Comparison of ENCODE assay signal across 23 cellular contexts in the genomic region with DNA sequence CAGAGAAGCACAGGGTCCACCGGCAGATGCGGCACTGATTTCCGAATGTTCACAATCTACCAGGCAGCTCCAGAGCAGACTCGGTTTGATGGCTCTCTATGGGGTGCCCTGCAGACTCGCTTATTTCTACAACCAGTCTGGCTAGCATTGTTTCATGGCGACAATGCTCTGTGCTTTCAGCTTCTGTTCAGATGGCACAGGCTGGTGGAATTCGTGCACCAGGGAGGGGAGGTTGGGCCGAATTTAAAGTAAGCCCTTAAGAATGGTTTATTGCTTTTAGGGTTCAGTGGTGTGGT. TPM values are rescaled to one million over a fixed set of nuclear protein-coding genes. Genes with fewer than 3 reads are reported as not detected.
DNase-seq lines count a peak whose midpoint lies in the region; ATAC-seq and TF ChIP-seq lines count a peak whose summit lies in the region.
"Had no signal": no experiment of that assay in that cellular context is flagged by ENCODE, and none has a peak within 500 bp of the region (broad histone marks: within the 10 kb centered on the region; RNA-seq: fewer than 3 reads in every experiment).

No MANE protein-coding gene starts in this region.

- H3K4me1 ChIP-seq in heart right ventricle, result no peaks in the 10 kb centered on the region
- H3K4me1 ChIP-seq: Caco-2, HAP-1 had no signal

- 83 to 86% methylated on average over 8 of the region's 8 CpGs for WGBS in heart right ventricle, 2 donors

- ATAC-seq in GM21529 (IDR thresholded peaks at IDR 0.05; ENCODE audit: unreplicated experiment), result no peak
- no peak for ATAC-seq in HG03139 (IDR thresholded peaks at IDR 0.05; ENCODE audit: unreplicated experiment)
- no peak for ATAC-seq in heart right ventricle

- H3K27me3 ChIP-seq in dorsolateral prefrontal cortex (peaks cover 0 to 88% (median 17%) of the 10 kb centered on the region in 45 donors), heart right ventricle (peaks cover 0 to 59% (median 11%) of the 10 kb centered on the region in 7 donors)

- no peaks in the 10 kb centered on the region for H3K9me3 ChIP-seq in heart right ventricle
- H3K9me3 ChIP-seq: Caco-2, HAP-1 had no signal

- TF ChIP-seq CTCF in dorsolateral prefrontal cortex (IDR thresholded peaks at IDR 0.05 in 54 of 56, conservative IDR thresholded peaks at IDR 0.05 in 2 of 56; ENCODE audit: low read depth in 1 of 56, partially characterized antibody in 56 of 56) (no peak), heart right ventricle (IDR thresholded peaks at IDR 0.05) (no peak)

- no peaks in the 10 kb centered on the region for H3K36me3 ChIP-seq in heart right ventricle
- H3K36me3 ChIP-seq: HAP-1 had no signal

- H3K4me3 ChIP-seq in dorsolateral prefrontal cortex (peak overlapping the region in 52 of 59 donors; percentile 6 to 65 (median 50)), heart right ventricle (no peak overlapping the region)
- H3K4me3 ChIP-seq: HAP-1 had no signal

- in situ Hi-C loops in G401 (cut with HindIII; ENCODE audit: low sequenced_read_pairs), result no loop called here

- DNase-seq in G401 (ENCODE audit: low spot score) (peak; percentile 84), NCI-H2227 (lab: John Stamatoyannopoulos, UW; ENCODE audit: unreplicated experiment) (peak; percentile 60), SK-N-DZ (ENCODE audit: low spot score) (peak; percentile 30), dorsolateral prefrontal cortex (peak in 1 of 10 donors; percentile 61), heart right ventricle (no peak), dedifferentiated amniotic fluid mesenchymal stem cell (ENCODE audit: extremely low spot score) (no peak)
- DNase-seq: ACHN, AML-193, Caco-2, DMS53, Kasumi-1, MM.1S, NCI-H1436, NCI-H2171, NCI-H524, OCI-M1, SIG-M5, T-helper 2 cell had no signal

- intact Hi-C loops in dorsolateral prefrontal cortex (cut with DNase I) (no loop called here), heart right ventricle (cut with DNase I) (no loop called here)

- H3K27ac ChIP-seq in dorsolateral prefrontal cortex (peak overlapping the region in 56 of 59 donors; percentile 19 to 94 (median 80)), heart right ventricle (no peak overlapping the region)
- H3K27ac ChIP-seq: HL-60 had no signal

RNA-seq across cellular contexts. Expression of gene MYT1L, which starts 9.9 kb away (rescaled TPM):
- not detected in 2 replicates for total RNA-seq in G401 (2014; rRNA removed; shearing (Covaris generic))
- polyA plus RNA-seq in SK-N-DZ (2014; cell fraction: cytosol; rRNA removed), result 3.5 and 4.4 TPM in 2 replicates
- 18.1 and 18.5 TPM in 2 replicates for polyA plus RNA-seq in SK-N-DZ (2014; cell fraction: nucleus; rRNA removed)
- total RNA-seq in dorsolateral prefrontal cortex (100 to 1,000 TPM; 106 to 440 (median 286) TPM), heart right ventricle (not detected)
- not detected for polyA plus RNA-seq in heart right ventricle
- total RNA-seq: Caco-2 had no signal
- polyA plus RNA-seq: IgD-negative memory B cell had no signal

Comparison
In these comparisons a context has a peak if more than half of its experiments do, and no peak if none do; other contexts are left out.
1. DNase-seq: peak in G401 (single experiment), NCI-H2227 (single experiment) and SK-N-DZ (single experiment); none in heart right ventricle (0 of 2) and dedifferentiated amniotic fluid mesenchymal stem cell (single experiment).
2. H3K27ac ChIP-seq: peak in dorsolateral prefrontal cortex (56 of 59); none in heart right ventricle (0 of 10).
3. H3K4me3 ChIP-seq: peak in dorsolateral prefrontal cortex (52 of 59); none in heart right ventricle (0 of 10).
4. RNA of gene MYT1L, which starts 9.9 kb away (total RNA-seq): 106 to 440 TPM in dorsolateral prefrontal cortex; not detected in G401 and not detected in heart right ventricle; every median in the first group is over 10 times any median in the second.